ENCODE assay signal across 9 cellular contexts in the genomic region with DNA sequence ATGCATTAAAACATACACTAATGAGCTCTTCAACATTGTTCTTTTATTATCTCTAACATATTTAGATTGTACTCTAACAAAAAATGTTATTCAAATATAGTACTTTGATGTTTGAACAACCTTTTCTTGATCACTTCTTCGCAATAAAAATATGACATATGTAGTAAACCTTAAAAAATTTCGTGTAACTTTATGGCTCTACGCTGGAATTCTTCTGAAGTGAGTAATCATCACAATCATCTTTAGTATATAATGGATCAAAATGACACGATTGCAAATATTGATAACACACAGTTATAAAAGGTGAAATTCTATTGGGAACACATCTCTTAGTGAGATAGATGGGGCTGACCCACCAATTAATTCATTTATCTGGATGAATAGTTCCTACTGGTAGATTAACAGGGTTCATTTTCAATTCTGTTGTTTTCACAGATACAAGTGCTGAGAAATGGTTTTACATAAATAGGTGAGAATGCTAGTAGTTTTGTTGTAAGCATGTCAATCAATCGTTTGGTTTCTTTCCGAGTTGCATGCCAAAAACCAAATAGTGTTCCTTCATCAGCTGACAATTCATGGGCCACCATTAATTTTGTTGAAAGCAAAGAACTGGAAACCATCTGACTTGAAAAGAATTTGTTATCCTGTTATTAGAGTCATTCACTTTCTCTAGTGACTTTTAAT. TPM values are rescaled to one million over a fixed set of nuclear protein-coding genes. Genes with fewer than 3 reads are reported as not detected.
DNase-seq lines count a peak whose midpoint lies in the region; ATAC-seq and TF ChIP-seq lines count a peak whose summit lies in the region.
"Had no signal": no experiment of that assay in that cellular context is flagged by ENCODE, and none has a peak within 500 bp of the region (broad histone marks: within the 10 kb centered on the region; RNA-seq: fewer than 3 reads in every experiment).

No MANE protein-coding gene starts in this region.

- H3K9ac ChIP-seq in HUES48 (ENCODE audit: low read depth, low read length) = peak overlapping the region; percentile 94
- H3K9ac ChIP-seq in mesendoderm (ENCODE audit: low read length) = peak overlapping the region; percentile 13

- H3K9me3 ChIP-seq in HUES48 (ENCODE audit: control insufficient read depth, insufficient read depth, low read length) = no peaks in the 10 kb centered on the region

- H3K4me1 ChIP-seq in ACC112 (ENCODE audit: control insufficient read depth, insufficient read depth, low read length, unreplicated experiment) (peaks cover 22% of the 10 kb centered on the region), HUES48 (ENCODE audit: control insufficient read depth, insufficient read depth, low read length) (peaks cover 8% of the 10 kb centered on the region; the same call in 1 of the 2 replicates), mesendoderm (ENCODE audit: control insufficient read depth, low read depth, low read length) (peaks cover 3% of the 10 kb centered on the region)

- no CpG with 5 or more reads among the region's 6 CpGs for WGBS in mesendoderm (ENCODE audit: extremely low coverage, insufficient coverage, low lambda C conversion rate)

- H3K4ac ChIP-seq in mesendoderm (ENCODE audit: low read depth, low read length) = no peak overlapping the region

- peak overlapping the region; percentile 96 for H2AFZ ChIP-seq in ACC112 (ENCODE audit: low read length, unreplicated experiment)

- H3K4me3 ChIP-seq in ACC112 (ENCODE audit: low read depth, low read length) = peak overlapping the region; percentile 90
- H3K4me3 ChIP-seq in HUES48 (ENCODE audit: low read depth, low read length) = peak overlapping the region; percentile 97
- peak overlapping the region; percentile 99 for H3K4me3 ChIP-seq in brain microvascular endothelial cell (ENCODE audit: low read depth, low read length)
- no peak overlapping the region for H3K4me3 ChIP-seq in mesendoderm (ENCODE audit: low read length)

- no peak overlapping the region for H4K8ac ChIP-seq in mesendoderm (ENCODE audit: low read depth, low read length)

- TF ChIP-seq CTCF in brain microvascular endothelial cell (IDR thresholded peaks at IDR 0.05; ENCODE audit: low read depth, low read length, missing control alignments) = no peak

- DNase-seq in brain microvascular endothelial cell (no peak), mesendoderm (no peak), ecto neural progenitor cell (ENCODE audit: low spot score) (no peak)
- DNase-seq: islet precursor cell had no signal

- peaks cover 56% of the 10 kb centered on the region for H3K79me2 ChIP-seq in ACC112 (ENCODE audit: control insufficient read depth, insufficient read depth, low read length, unreplicated experiment)
- H3K79me2 ChIP-seq in mesendoderm (ENCODE audit: control insufficient read depth, insufficient read depth, low read length) = peaks cover 11% of the 10 kb centered on the region

- H3K27me3 ChIP-seq in ACC112 (ENCODE audit: insufficient read depth, low read length) (no peaks in the 10 kb centered on the region), HUES48 (ENCODE audit: control insufficient read depth, insufficient read depth, low read length) (no peaks in the 10 kb centered on the region), brain microvascular endothelial cell (replicated peaks) (no peaks in the 10 kb centered on the region), mesendoderm (ENCODE audit: insufficient read depth, low read length, poor library complexity) (no peaks in the 10 kb centered on the region)

- H3K79me1 ChIP-seq in mesendoderm (ENCODE audit: low read length) = peaks cover 6% of the 10 kb centered on the region

- H2BK15ac ChIP-seq in mesendoderm (replicated peaks; ENCODE audit: low read depth) = no peak overlapping the region

- H3K27ac ChIP-seq in ACC112 (ENCODE audit: low read depth, low read length) (peak overlapping the region; percentile 97), HUES48 (ENCODE audit: low read depth, low read length) (peak overlapping the region; percentile 99), brain microvascular endothelial cell (peak overlapping the region; percentile 90), mesendoderm (ENCODE audit: low read depth, low read length) (no peak overlapping the region)

- H2BK5ac ChIP-seq in mesendoderm (ENCODE audit: low read length) = no peak overlapping the region

- no peak for ATAC-seq in GM18867 (IDR thresholded peaks at IDR 0.05; ENCODE audit: unreplicated experiment)
- no peak for ATAC-seq in GM21390 (IDR thresholded peaks at IDR 0.05; ENCODE audit: unreplicated experiment)
- no peak for ATAC-seq in GM19351 (IDR thresholded peaks at IDR 0.05; ENCODE audit: unreplicated experiment)

- no peak overlapping the region for H4K5ac ChIP-seq in mesendoderm (ENCODE audit: low read length)

- in situ Hi-C loops in brain microvascular endothelial cell (cut with HindIII; ENCODE audit: low pct_ligation_motif_present, low sequenced_read_pairs) = no loop called here

- H3K4me2 ChIP-seq in mesendoderm (ENCODE audit: low read length) = peak overlapping the region; percentile 2

- H3K56ac ChIP-seq in mesendoderm (ENCODE audit: low read length) = no peak overlapping the region

- no peak overlapping the region for H3K23ac ChIP-seq in mesendoderm (ENCODE audit: low read length)

- H3K18ac ChIP-seq in mesendoderm (ENCODE audit: low read length) = no peak overlapping the region

- no peak overlapping the region for H2AK5ac ChIP-seq in mesendoderm (ENCODE audit: low read length)

- H3K36me3 ChIP-seq in ACC112 (ENCODE audit: insufficient read depth, low read length) = peaks cover 12% of the 10 kb centered on the region
- H3K36me3 ChIP-seq in HUES48 (ENCODE audit: control insufficient read depth, insufficient read depth, low read length) = peaks cover 23% of the 10 kb centered on the region
- peaks cover 15% of the 10 kb centered on the region for H3K36me3 ChIP-seq in brain microvascular endothelial cell (replicated peaks)
- H3K36me3 ChIP-seq in mesendoderm (ENCODE audit: control insufficient read depth, insufficient read depth, low read length) = no peaks in the 10 kb centered on the region

- H2BK120ac ChIP-seq in mesendoderm (ENCODE audit: low read depth, low read length) = no peak overlapping the region

RNA-seq across cellular contexts. Expression of a gene that starts 1.5 kb away (rescaled TPM):
- polyA plus RNA-seq in mesendoderm (2013, experiment 1 of 2) = 46.5 TPM
- 46.1 TPM for polyA plus RNA-seq in mesendoderm (2013, experiment 2 of 2)

RNA-seq across cellular contexts. Expression of a gene that starts 8.8 kb away (rescaled TPM):
- polyA plus RNA-seq in mesendoderm (2013, experiment 1 of 2) = not detected
- polyA plus RNA-seq in mesendoderm (2013, experiment 2 of 2) = not detected
